In genomic region chr11:68215524-68216170, GRCh38 we compare ENCODE assay signal across 11 cellular contexts. TPM values are rescaled to one million over a fixed set of nuclear protein-coding genes. Genes with fewer than 3 reads are reported as not detected.
DNase-seq lines count a peak whose midpoint lies in the region; ATAC-seq, FAIRE-seq and TF ChIP-seq lines count a peak whose summit lies in the region.
"Had no signal": no experiment of that assay in that cellular context is flagged by ENCODE, and none has a peak within 500 bp of the region (broad histone marks: within the 10 kb centered on the region; RNA-seq: fewer than 3 reads in every experiment).

No MANE protein-coding gene starts in this region.

- WGBS in small intestine, 3 donors: 43 to 60% (median 46%) methylated on average over 6 of the region's 6 CpGs

- intact Hi-C loops in activated naive CD4-positive, alpha-beta T cell treated with anti-CD3 and anti-CD28 coated beads for 36 hours (cut with micrococcal nuclease): no loop called here

- FAIRE-seq in small intestine (lab: Jason Lieb, UNC): no peak

- no peaks in the 10 kb centered on the region for H3K36me3 ChIP-seq in small intestine (ENCODE audit: control insufficient read depth in 2 of 2, insufficient read depth in 2 of 2, low read length in 2 of 2)

- no peaks in the 10 kb centered on the region for H3K36me3 Mint-ChIP-seq in activated naive CD4-positive, alpha-beta T cell treated with anti-CD3 and anti-CD28 coated beads for 36 hours (ENCODE audit: low read depth)
- H3K36me3 Mint-ChIP-seq in activated naive CD4-positive, alpha-beta T cell treated with anti-CD3 and anti-CD28 coated beads, Interleukin-2, amount 50 U/mL, for 72 hours: peaks cover 0 to 5% of the 10 kb centered on the region in 2 donors
- peaks cover 4% of the 10 kb centered on the region for H3K36me3 Mint-ChIP-seq in glutamatergic neuron (ENCODE audit: unreplicated experiment)

- peaks cover 25% of the 10 kb centered on the region for H3K4me1 Mint-ChIP-seq in activated naive CD4-positive, alpha-beta T cell treated with anti-CD3 and anti-CD28 coated beads for 36 hours (ENCODE audit: low read depth)
- H3K4me1 Mint-ChIP-seq in glutamatergic neuron (ENCODE audit: low read depth, unreplicated experiment): peaks cover 21% of the 10 kb centered on the region

- H3K4me3 Mint-ChIP-seq in activated naive CD4-positive, alpha-beta T cell treated with anti-CD3 and anti-CD28 coated beads for 36 hours: peak overlapping the region; percentile 65
- H3K4me3 Mint-ChIP-seq in glutamatergic neuron (ENCODE audit: unreplicated experiment): peak overlapping the region; percentile 76

- peak overlapping the region; percentile 8; the same call in 1 of the 2 replicates for H3K27ac ChIP-seq in VCaP
- peak overlapping the region; percentile 52 to 59 for H3K27ac ChIP-seq in small intestine (ENCODE audit: low read depth in 1 of 2, low read length in 1 of 2)
- H3K27ac ChIP-seq: HL-60 had no signal

- no peak for ATAC-seq in activated naive CD4-positive, alpha-beta T cell treated with anti-CD3 and anti-CD28 coated beads, Interleukin-2, amount 50 U/mL, for 72 hours

- H3K27me3 ChIP-seq in small intestine (ENCODE audit: control insufficient read depth in 2 of 2, insufficient read depth in 2 of 2, low read length in 2 of 2): no peaks in the 10 kb centered on the region

- CTCF ChIA-PET in activated naive CD4-positive, alpha-beta T cell treated with anti-CD3 and anti-CD28 coated beads for 36 hours (lab: Charles Lee): no interaction called here

- no peak overlapping the region for H3K27ac Mint-ChIP-seq in activated naive CD4-positive, alpha-beta T cell treated with anti-CD3 and anti-CD28 coated beads for 36 hours
- peak overlapping the region in 1 of 2 donors; percentile 14 for H3K27ac Mint-ChIP-seq in activated naive CD4-positive, alpha-beta T cell treated with anti-CD3 and anti-CD28 coated beads, Interleukin-2, amount 50 U/mL, for 72 hours
- peak overlapping the region; percentile 77 for H3K27ac Mint-ChIP-seq in glutamatergic neuron (ENCODE audit: unreplicated experiment)

- peaks cover 3 to 4% of the 10 kb centered on the region in 2 donors for H3K4me1 ChIP-seq in small intestine (ENCODE audit: control insufficient read depth in 2 of 2, insufficient read depth in 1 of 2, low read depth in 1 of 2, low read length in 1 of 2)

- no peaks in the 10 kb centered on the region for H3K9me3 ChIP-seq in small intestine (ENCODE audit: control insufficient read depth, low read depth)

- no peak for DNase-seq in activated naive CD4-positive, alpha-beta T cell treated with anti-CD3 and anti-CD28 coated beads for 36 hours
- DNase-seq in activated naive CD4-positive, alpha-beta T cell treated with anti-CD3 and anti-CD28 coated beads, Interleukin-2, amount 50 U/mL, for 72 hours (ENCODE audit: low spot score in 2 of 2): no peak
- DNase-seq in glutamatergic neuron: no peak
- no peak for DNase-seq in small intestine
- DNase-seq in iPS-NIHi11 (ENCODE audit: low spot score): no peak
- no peak for DNase-seq in KG1 (lab: John Stamatoyannopoulos, UW)
- no peak for DNase-seq in NCI-H82 (lab: John Stamatoyannopoulos, UW)
- DNase-seq: GDM1, NCI-H2171 had no signal

- H3K9me3 Mint-ChIP-seq in activated naive CD4-positive, alpha-beta T cell treated with anti-CD3 and anti-CD28 coated beads for 36 hours: no peaks in the 10 kb centered on the region
- H3K9me3 Mint-ChIP-seq in activated naive CD4-positive, alpha-beta T cell treated with anti-CD3 and anti-CD28 coated beads, Interleukin-2, amount 50 U/mL, for 72 hours: no peaks in the 10 kb centered on the region
- H3K9me3 Mint-ChIP-seq in glutamatergic neuron (ENCODE audit: unreplicated experiment): peaks cover 19% of the 10 kb centered on the region

- TF ChIP-seq CTCF in VCaP (conservative IDR thresholded peaks at IDR 0.05) (no peak), glutamatergic neuron (IDR thresholded peaks at IDR 0.05; ENCODE audit: partially characterized antibody, unreplicated experiment) (no peak)

- peaks cover 7% of the 10 kb centered on the region for H3K27me3 Mint-ChIP-seq in activated naive CD4-positive, alpha-beta T cell treated with anti-CD3 and anti-CD28 coated beads for 36 hours (ENCODE audit: low read depth)
- H3K27me3 Mint-ChIP-seq in glutamatergic neuron (ENCODE audit: unreplicated experiment): peaks cover 19% of the 10 kb centered on the region

- no peak overlapping the region for H3K4me3 ChIP-seq in small intestine (ENCODE audit: low read depth in 1 of 2, low read length in 2 of 2)

RNA-seq across cellular contexts. Expression of gene KMT5B, which starts 2.6 kb away (rescaled TPM):
- total RNA-seq in activated naive CD4-positive, alpha-beta T cell treated with anti-CD3 and anti-CD28 coated beads for 36 hours: 10 to 100 TPM; 18.4 to 21.6 TPM
- 10 to 100 TPM; 21.9 to 46.5 TPM for total RNA-seq in activated naive CD4-positive, alpha-beta T cell treated with anti-CD3 and anti-CD28 coated beads, Interleukin-2, amount 50 U/mL, for 72 hours
- 77.4 TPM for total RNA-seq in glutamatergic neuron (ENCODE audit: unreplicated experiment)
- polyA plus RNA-seq in small intestine: 10 to 100 TPM; 17.3 to 33.5 (median 26.5) TPM

RNA-seq across cellular contexts. Expression of gene C11orf24, which starts 56.1 kb away (rescaled TPM):
- 10 to 100 TPM; 28.5 to 29.5 TPM for total RNA-seq in activated naive CD4-positive, alpha-beta T cell treated with anti-CD3 and anti-CD28 coated beads for 36 hours
- 10 to 100 TPM; 31.7 to 36.5 TPM for total RNA-seq in activated naive CD4-positive, alpha-beta T cell treated with anti-CD3 and anti-CD28 coated beads, Interleukin-2, amount 50 U/mL, for 72 hours
- 58.4 TPM for total RNA-seq in glutamatergic neuron (ENCODE audit: unreplicated experiment)
- polyA plus RNA-seq in small intestine: 100 to 1,000 TPM in 2 of 3 donors, 10 to 100 TPM in 1; 39.4 to 168 (median 109) TPM
